In the genomic region with DNA sequence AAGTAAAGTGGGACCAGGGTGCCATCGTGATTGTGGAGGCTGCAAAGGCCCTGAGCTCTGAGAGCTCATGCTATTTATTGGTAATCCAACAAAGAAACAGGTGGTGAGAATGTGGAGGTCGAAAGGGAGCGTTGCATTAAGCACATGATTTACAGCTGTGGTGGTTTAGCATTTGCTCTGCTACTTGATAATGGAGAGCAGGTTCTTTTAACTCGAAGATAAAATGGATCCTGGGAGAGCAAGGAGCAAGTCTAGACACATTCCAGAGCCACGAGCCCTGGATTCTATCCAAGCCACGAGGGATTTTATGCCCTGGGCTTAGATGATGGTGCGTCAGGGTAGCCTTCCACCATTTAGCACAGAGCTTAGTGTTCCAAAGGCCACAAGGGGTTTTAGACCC, we compare ENCODE assay signal across 14 cellular contexts.
"Had no signal": no experiment of that assay in that cellular context is flagged by ENCODE, and none has a peak within 500 bp of the region (broad histone marks: within the 10 kb centered on the region; RNA-seq: fewer than 3 reads in every experiment).

No MANE protein-coding gene starts in this region.

- H3K27ac Mint-ChIP-seq: activated naive CD8-positive, alpha-beta T cell treated with anti-CD3 and anti-CD28 coated beads for 36 hours; stimulated activated effector memory CD8-positive, alpha-beta T cell treated with anti-CD3 and anti-CD28 coated beads, Interleukin-12 subunit alpha, Interleukin-12 subunit beta, amount 100 ng/mL, for 72 hours had no signal

- H3K4me1 ChIP-seq: colonic mucosa, right atrium auricular region had no signal

- H3K36me3 ChIP-seq: colonic mucosa, neutrophil, right atrium auricular region had no signal

- H3K4me1 Mint-ChIP-seq: activated naive CD8-positive, alpha-beta T cell treated with anti-CD3 and anti-CD28 coated beads for 36 hours; stimulated activated effector memory CD8-positive, alpha-beta T cell treated with anti-CD3 and anti-CD28 coated beads, Interleukin-12 subunit alpha, Interleukin-12 subunit beta, amount 100 ng/mL, for 72 hours had no signal

- H3K36me3 Mint-ChIP-seq: activated naive CD8-positive, alpha-beta T cell treated with anti-CD3 and anti-CD28 coated beads for 36 hours; stimulated activated effector memory CD8-positive, alpha-beta T cell treated with anti-CD3 and anti-CD28 coated beads, Interleukin-12 subunit alpha, Interleukin-12 subunit beta, amount 100 ng/mL, for 72 hours had no signal

- H3K9me3 ChIP-seq: colonic mucosa, neutrophil, right atrium auricular region had no signal

- H3K27me3 ChIP-seq: colonic mucosa, neutrophil, right atrium auricular region had no signal

- H3K4me3 Mint-ChIP-seq: activated naive CD8-positive, alpha-beta T cell treated with anti-CD3 and anti-CD28 coated beads for 36 hours; activated T-cell treated with anti-CD3 and anti-CD28 coated beads, Interleukin-2, amount 50 U/mL, for 4 hours; stimulated activated effector memory CD8-positive, alpha-beta T cell treated with anti-CD3 and anti-CD28 coated beads, Interleukin-12 subunit alpha, Interleukin-12 subunit beta, amount 100 ng/mL, for 72 hours had no signal

- ATAC-seq: activated CD4-positive, CD25-positive, alpha-beta regulatory T cell treated with anti-CD3 and anti-CD28 coated beads, Interleukin-2, amount 50 U/mL, for 24 hours; activated T-cell treated with anti-CD3 and anti-CD28 coated beads, Interleukin-2, amount 50 U/mL, for 4 hours; stimulated activated effector memory CD8-positive, alpha-beta T cell treated with anti-CD3 and anti-CD28 coated beads, Interleukin-12 subunit alpha, Interleukin-12 subunit beta, amount 100 ng/mL, for 72 hours had no signal

- H3K27ac ChIP-seq: colonic mucosa, neutrophil, right atrium auricular region, skin epidermis had no signal

- H3K4me3 ChIP-seq: colonic mucosa, right atrium auricular region, skin epidermis had no signal

- H3K27me3 Mint-ChIP-seq: activated naive CD8-positive, alpha-beta T cell treated with anti-CD3 and anti-CD28 coated beads for 36 hours had no signal

- DNase-seq: activated CD4-positive, alpha-beta T cell treated with anti-CD3 and anti-CD28 coated beads, Interleukin-2, amount 50 U/mL, for 4 hours; activated gamma-delta T cell; activated naive CD8-positive, alpha-beta T cell treated with anti-CD3 and anti-CD28 coated beads for 36 hours; activated T-cell treated with anti-CD3 and anti-CD28 coated beads, Interleukin-2, amount 50 U/mL, for 4 hours; anterior cingulate cortex; colonic mucosa; kidney; posterior cingulate gyrus; trophoblast cell had no signal
